8 cellular contexts compared by ENCODE assay signal in the genomic region with DNA sequence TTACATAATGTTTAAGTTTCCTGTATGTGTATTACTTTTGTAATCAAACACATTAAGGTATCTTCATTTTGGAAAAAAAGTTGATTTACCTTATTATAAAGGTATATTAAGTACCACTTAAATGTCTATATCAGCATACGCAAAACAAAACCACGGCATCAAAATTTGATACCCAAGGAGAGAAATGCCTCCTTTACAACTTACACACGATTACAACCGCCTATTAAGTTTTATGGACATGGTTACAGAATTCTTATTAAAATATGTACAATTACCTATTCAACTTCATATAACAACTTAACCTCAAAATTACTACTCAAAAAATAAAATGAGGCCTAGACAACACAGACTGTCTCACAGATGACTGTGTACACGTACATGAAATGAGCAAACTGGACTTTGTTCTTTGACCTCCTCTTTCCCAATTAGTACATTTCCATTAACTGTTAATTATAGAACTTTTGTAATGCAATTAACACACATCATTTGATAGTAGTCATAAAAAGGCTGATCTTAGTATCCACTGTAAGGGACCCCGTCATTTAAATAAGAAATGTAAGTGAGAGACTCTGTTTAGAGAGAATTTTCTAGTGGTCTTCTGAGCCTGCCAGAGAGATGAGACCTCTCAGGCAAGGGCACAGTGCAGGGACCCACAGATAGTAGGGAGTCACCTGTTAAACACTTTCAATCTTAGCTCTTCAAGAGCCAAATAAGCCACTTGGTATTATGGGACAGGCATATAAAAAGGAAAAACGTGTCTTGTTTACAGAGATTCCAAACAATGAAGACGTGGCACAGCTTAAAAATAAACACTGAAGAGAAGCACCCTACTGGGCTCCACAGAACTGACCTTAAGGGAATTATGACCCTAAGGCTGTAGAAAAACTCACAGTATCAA. TPM values are rescaled to one million over a fixed set of nuclear protein-coding genes. Genes with fewer than 3 reads are reported as not detected.
A peak's percentile ranks its signal among the peaks of the same experiment; 100 is the strongest.
DNase-seq lines count a peak whose midpoint lies in the region; ATAC-seq and TF ChIP-seq lines count a peak whose summit lies in the region.

No MANE protein-coding gene starts in this region.

- peak overlapping the region; percentile 85 for H3K4me3 ChIP-seq in ACC112 (ENCODE audit: low read depth, low read length)
- peak overlapping the region; percentile 99; the same call in 1 of the 2 replicates for H3K4me3 ChIP-seq in IMR-90 (ENCODE audit: insufficient read depth, low read depth, low read length)
- H3K4me3 ChIP-seq in mucosa of stomach (ENCODE audit: low read length) = peak overlapping the region; percentile 60

- intact Hi-C loops in IMR-90 (cut with micrococcal nuclease) = loop anchor here (2.0 kb wide), 1 partner anchor 23 kb away; no protein-coding TSS in a partner anchor
- intact Hi-C loops in posterior vena cava (cut with DNase I) = no loop called here

- no peak for TF ChIP-seq POLR2A in IMR-90 (IDR thresholded peaks at IDR 0.05; ENCODE audit: low read depth, low read length)

- H4K5ac ChIP-seq in IMR-90 (ENCODE audit: low read depth, low read length) = no peak overlapping the region

- H4K8ac ChIP-seq in IMR-90 (ENCODE audit: low read depth in 2 of 2, low read length in 2 of 2) = no peak overlapping the region

- H3K79me2 ChIP-seq in ACC112 (ENCODE audit: control insufficient read depth, insufficient read depth, low read length, unreplicated experiment) = peaks cover 94% of the 10 kb centered on the region

- in situ Hi-C loops in IMR-90 (cut with MboI; ENCODE audit: low sequenced_read_pairs) = no loop called here

- H2AK5ac ChIP-seq in IMR-90 (ENCODE audit: low read depth, low read length) = no peak overlapping the region; the same call in 1 of the 2 replicates

- POLR2A ChIA-PET in IMR-90 (lab: Charles Lee; ENCODE audit: unreplicated experiment) = no interaction called here

- no peaks in the 10 kb centered on the region for H3K9me3 ChIP-seq in IMR-90 (ENCODE audit: control insufficient read depth, insufficient read depth, low read length)
- no peaks in the 10 kb centered on the region for H3K9me3 ChIP-seq in mucosa of stomach (ENCODE audit: control insufficient read depth, low read length)

- H3K36me3 ChIP-seq in ACC112 (ENCODE audit: insufficient read depth, low read length) (no peaks in the 10 kb centered on the region), IMR-90 (ENCODE audit: control insufficient read depth, insufficient read depth, low read length) (no peaks in the 10 kb centered on the region), mucosa of stomach (ENCODE audit: control insufficient read depth, insufficient read depth, low read length) (no peaks in the 10 kb centered on the region)

- peak overlapping the region; percentile 95; the same call in 1 of the 2 replicates for H3K9ac ChIP-seq in IMR-90 (ENCODE audit: low read depth, low read length)
- H3K9ac ChIP-seq in mucosa of stomach (ENCODE audit: low read length) = peak overlapping the region; percentile 93

- H3K27me3 ChIP-seq in ACC112 (ENCODE audit: insufficient read depth, low read length) (no peaks in the 10 kb centered on the region), IMR-90 (ENCODE audit: control insufficient read depth, insufficient read depth, low read length) (no peaks in the 10 kb centered on the region), mucosa of stomach (ENCODE audit: control insufficient read depth, insufficient read depth, low read length) (no peaks in the 10 kb centered on the region)

- WGBS in IMR-90 (ENCODE audit: extremely low coverage in 2 of 2, insufficient read length in 1 of 2), 2 experiments = 0% methylated on average over 1 of the region's 8 CpGs; no CpG with 5 or more reads in 1 of the 2 experiments

- no peak for TF ChIP-seq RAD21 in IMR-90 (IDR thresholded peaks at IDR 0.05; ENCODE audit: low read length)

- peaks cover 79% of the 10 kb centered on the region for H4K20me1 ChIP-seq in IMR-90 (ENCODE audit: insufficient read depth, low read length)

- H4K91ac ChIP-seq in IMR-90 (ENCODE audit: insufficient read depth, low read depth, low read length) = no peak overlapping the region

- no peak overlapping the region for H2AK9ac ChIP-seq in IMR-90 (replicated peaks; ENCODE audit: low read depth, low read length, poor library complexity)

- H3K23ac ChIP-seq in IMR-90 (ENCODE audit: low read depth, low read length) = peak overlapping the region; percentile 69

- peak overlapping the region; percentile 91 for H2BK5ac ChIP-seq in IMR-90 (ENCODE audit: low read depth, low read length, poor library complexity, severe bottlenecking)

- H3K56ac ChIP-seq in IMR-90 (ENCODE audit: extremely low read depth, insufficient read depth, low read length) = no peak overlapping the region

- H2BK15ac ChIP-seq in IMR-90 (ENCODE audit: low read depth, low read length) = no peak overlapping the region

- H3K4ac ChIP-seq in IMR-90 (ENCODE audit: low read depth, low read length) = peak overlapping the region; percentile 36; the same call in 1 of the 2 replicates

- H3K4me2 ChIP-seq in IMR-90 (ENCODE audit: low read depth, low read length) = peak overlapping the region; percentile 92

- no peak for ATAC-seq in IMR-90 (ENCODE audit: low read depth)
- ATAC-seq in GM21360 (IDR thresholded peaks at IDR 0.05; ENCODE audit: unreplicated experiment) = no peak

- H3K18ac ChIP-seq in IMR-90 (ENCODE audit: low read depth, low read length) = no peak overlapping the region

- H3K79me1 ChIP-seq in IMR-90 (ENCODE audit: low read depth in 1 of 2, low read length in 2 of 2) = peaks cover 10 to 77% of the 10 kb centered on the region in 2 experiments

- TF ChIP-seq CTCF in IMR-90 (conservative IDR thresholded peaks at IDR 0.05; ENCODE audit: low read depth, low read length) = no peak

- dilution Hi-C loops in IMR-90 (cut with HindIII; ENCODE audit: low sequenced_read_pairs, unreplicated experiment) = no loop called here

- peaks cover 22% of the 10 kb centered on the region for H3K9me1 ChIP-seq in IMR-90 (ENCODE audit: insufficient read depth, low read length)

- no peak overlapping the region for H2BK20ac ChIP-seq in IMR-90 (ENCODE audit: low read depth, low read length)

- CTCF ChIA-PET in IMR-90 (lab: Yijun Ruan, JAX) = interaction anchor here (0.9 kb wide), 1 partner anchor 17 kb away, joined by 3 read pairs; no protein-coding TSS in a partner anchor

- H3K27ac ChIP-seq in ACC112 (ENCODE audit: low read depth, low read length) = peak overlapping the region; percentile 81
- peak overlapping the region; percentile 54; the same call in 1 of the 2 replicates for H3K27ac ChIP-seq in IMR-90 (ENCODE audit: insufficient read depth, low read length)
- H3K27ac ChIP-seq in caudate nucleus (ENCODE audit: low read depth, low read length) = peak overlapping the region; percentile 40

- H3K4me1 ChIP-seq in ACC112 (ENCODE audit: control insufficient read depth, insufficient read depth, low read length, unreplicated experiment) (peaks cover 29% of the 10 kb centered on the region), IMR-90 (ENCODE audit: control insufficient read depth, insufficient read depth, low read length) (peaks cover 22% of the 10 kb centered on the region), mucosa of stomach (ENCODE audit: control insufficient read depth, insufficient read depth, low read length) (peaks cover 68% of the 10 kb centered on the region)

- H3K14ac ChIP-seq in IMR-90 (replicated peaks; ENCODE audit: low read depth, low read length) = peak overlapping the region; percentile 10; the same call in 1 of the 2 replicates

- DNase-seq in IMR-90 (no peak), caudate nucleus (lab: John Stamatoyannopoulos, UW) (no peak), NOMO-1 treated with DMSO at 0.1 percent for 48 hours (lab: John Stamatoyannopoulos, UW; ENCODE audit: unreplicated experiment) (no peak), mucosa of gallbladder (ENCODE audit: low spot score) (no peak), posterior vena cava (ENCODE audit: low spot score) (no peak)

- BruUV-seq in IMR-90 (replicated peaks; lab: Mats Ljungman, UMichigan) = TSS peak; percentile 15

- no peak overlapping the region for H2AFZ ChIP-seq in ACC112 (ENCODE audit: low read length, unreplicated experiment)
- no peak overlapping the region for H2AFZ ChIP-seq in IMR-90 (replicated peaks; ENCODE audit: low read length, poor library complexity)

- no peak overlapping the region for H2BK120ac ChIP-seq in IMR-90 (ENCODE audit: low read depth, low read length)

TF ChIP-seq in IMR-90, 13 proteins besides CTCF, POLR2A, EP300 and RAD21:
- no peak for TF ChIP-seq MAFK (IDR thresholded peaks at IDR 0.05; ENCODE audit: low read depth, low read length)

RNA-seq across cellular contexts. Expression of a gene that starts 2.4 kb away (rescaled TPM):
- total RNA-seq in IMR-90 (2012; rRNA removed) (28.1 and 38.3 TPM in 2 replicates), mucosa of gallbladder (61.1 TPM), posterior vena cava (10 to 100 TPM; 38.5 to 44.1 TPM)
- 17.5 and 21.8 TPM in 2 replicates for polyA plus RNA-seq in IMR-90 (2012; rRNA removed)
- 10.8 and 13.3 TPM in 2 replicates for polyA plus RNA-seq in IMR-90 (2012; cell fraction: cytosol; rRNA removed)
- 47.1 and 74.1 TPM in 2 replicates for polyA plus RNA-seq in IMR-90 (2012; cell fraction: nucleus; rRNA removed; ENCODE audit: low replicate concordance)

RNA-seq across cellular contexts. Expression of a gene that starts 14.0 kb away (rescaled TPM):
- total RNA-seq in IMR-90 (2012; rRNA removed) = 33.9 and 36.4 TPM in 2 replicates
- polyA plus RNA-seq in IMR-90 (2012; rRNA removed) = 18.8 and 21.5 TPM in 2 replicates
- polyA plus RNA-seq in IMR-90 (2012; cell fraction: cytosol; rRNA removed) = 13.8 and 15.1 TPM in 2 replicates
- 13.2 and 19.6 TPM in 2 replicates for polyA plus RNA-seq in IMR-90 (2012; cell fraction: nucleus; rRNA removed; ENCODE audit: low replicate concordance)
- 32.9 TPM for total RNA-seq in mucosa of gallbladder
- 10 to 100 TPM; 14.9 to 20.0 TPM for total RNA-seq in posterior vena cava

RNA-seq across cellular contexts. Expression of a gene that starts 28.6 kb away (rescaled TPM):
- total RNA-seq in IMR-90 (2012; rRNA removed) (1.4 and 2.2 TPM in 2 replicates), mucosa of gallbladder (19.8 TPM), posterior vena cava (10 to 100 TPM in 1 of 2 donors, 1 to 10 TPM in 1; 9.9 to 16.3 TPM)
- polyA plus RNA-seq in IMR-90 (2012; rRNA removed) = 14.4 and 17.3 TPM in 2 replicates
- 3.7 and 5.8 TPM in 2 replicates for polyA plus RNA-seq in IMR-90 (2012; cell fraction: cytosol; rRNA removed)
- polyA plus RNA-seq in IMR-90 (2012; cell fraction: nucleus; rRNA removed; ENCODE audit: low replicate concordance) = 68.1 and 209 TPM in 2 replicates
